In genomic region chr14:22333408-22334274, GRCh38 we compare ENCODE assay signal across 1 cellular context.
A peak's percentile ranks its signal among the peaks of the same experiment; 100 is the strongest.
TF ChIP-seq lines count a peak whose summit lies in the region.

No MANE protein-coding gene starts in this region.

TF ChIP-seq in HepG2, 621 proteins besides CTCF, POLR2A, EP300 and RAD21 (continued from another document):
- TF ChIP-seq AFF4 (CRISPR knock-in tag; IDR thresholded peaks at IDR 0.05) (no peak), IRX3 (CRISPR knock-in tag; IDR thresholded peaks at IDR 0.05; ENCODE audit: borderline replicate concordance, low read depth) (no peak), NCOA2 (CRISPR knock-in tag; IDR thresholded peaks at IDR 0.05) (peak; percentile 75), ZNF607 (CRISPR knock-in tag; IDR thresholded peaks at IDR 0.05; ENCODE audit: borderline replicate concordance) (no peak), RCOR2 (CRISPR knock-in tag; IDR thresholded peaks at IDR 0.05) (no peak), ZNF761 (CRISPR knock-in tag; conservative IDR thresholded peaks at IDR 0.05) (no peak), ZFP41 (CRISPR knock-in tag; IDR thresholded peaks at IDR 0.05; ENCODE audit: borderline replicate concordance) (no peak), ZNF343 (CRISPR knock-in tag; IDR thresholded peaks at IDR 0.05) (no peak), ZNF496 (CRISPR knock-in tag; IDR thresholded peaks at IDR 0.05; ENCODE audit: insufficient replicate concordance) (no peak), PTBP1 (IDR thresholded peaks at IDR 0.05; ENCODE audit: low read depth, low read length, poor library complexity, severe bottlenecking) (no peak), HOXA5 (CRISPR knock-in tag; IDR thresholded peaks at IDR 0.05) (0 out of 2 replicates have a peak, but pooled peaks have one; percentile 19)
